Comparison of ENCODE assay signal across 1 cellular context in the genomic region with DNA sequence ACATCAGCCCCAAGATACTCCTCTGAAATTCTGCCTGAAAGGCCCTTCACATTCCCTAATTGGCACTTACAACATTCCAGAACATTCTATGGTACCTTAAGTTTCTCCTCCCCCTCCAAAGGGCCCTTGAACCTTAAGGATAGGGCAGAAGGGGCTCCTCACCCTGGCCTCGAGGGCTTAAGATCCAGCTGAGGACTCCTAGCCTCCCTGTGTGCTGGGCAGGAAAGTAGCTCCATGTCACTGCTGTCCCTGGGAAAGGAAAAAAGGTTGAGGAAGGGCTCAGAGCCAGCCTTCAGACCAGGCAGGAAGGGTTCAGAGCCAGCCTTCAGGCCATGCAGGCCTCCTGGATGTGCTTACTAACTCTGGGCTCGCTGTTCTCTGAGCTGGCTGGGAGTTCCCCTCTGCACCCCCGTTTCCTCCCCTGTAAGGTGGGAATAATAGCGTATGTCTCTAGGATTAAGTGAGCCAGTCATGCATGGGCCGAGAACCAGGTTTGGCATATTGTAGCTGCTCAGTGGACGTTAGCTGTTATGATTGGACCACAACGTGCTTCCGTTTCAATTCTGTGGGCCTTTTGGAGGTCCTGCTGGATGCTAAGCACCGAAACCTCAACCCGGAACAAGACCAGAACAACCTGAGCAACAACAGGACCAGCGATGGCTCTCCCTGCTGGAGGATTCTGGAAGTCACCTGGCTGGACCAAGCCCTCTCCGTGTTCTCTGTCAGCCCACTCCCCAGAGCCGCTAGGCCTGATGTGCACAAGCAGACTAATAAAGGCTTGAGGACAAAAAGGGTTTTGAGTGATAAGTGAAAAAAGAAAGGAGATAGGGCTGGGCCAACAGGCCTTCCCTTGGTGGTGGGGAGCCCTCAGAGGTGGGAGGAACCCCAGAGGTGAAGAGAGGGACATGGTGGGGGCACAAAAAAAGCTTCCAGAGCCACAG.
A peak's percentile ranks its signal among the peaks of the same experiment; 100 is the strongest.
TF ChIP-seq lines count a peak whose summit lies in the region.

No MANE protein-coding gene starts in this region.

TF ChIP-seq in HepG2, 621 proteins besides CTCF, POLR2A, EP300 and RAD21 (continued from another document):
- TF ChIP-seq, protein P1, sequence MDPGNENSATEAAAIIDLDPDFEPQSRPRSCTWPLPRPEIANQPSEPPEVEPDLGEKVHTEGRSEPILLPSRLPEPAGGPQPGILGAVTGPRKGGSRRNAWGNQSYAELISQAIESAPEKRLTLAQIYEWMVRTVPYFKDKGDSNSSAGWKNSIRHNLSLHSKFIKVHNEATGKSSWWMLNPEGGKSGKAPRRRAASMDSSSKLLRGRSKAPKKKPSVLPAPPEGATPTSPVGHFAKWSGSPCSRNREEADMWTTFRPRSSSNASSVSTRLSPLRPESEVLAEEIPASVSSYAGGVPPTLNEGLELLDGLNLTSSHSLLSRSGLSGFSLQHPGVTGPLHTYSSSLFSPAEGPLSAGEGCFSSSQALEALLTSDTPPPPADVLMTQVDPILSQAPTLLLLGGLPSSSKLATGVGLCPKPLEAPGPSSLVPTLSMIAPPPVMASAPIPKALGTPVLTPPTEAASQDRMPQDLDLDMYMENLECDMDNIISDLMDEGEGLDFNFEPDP (CRISPR knock-in tag; conservative IDR thresholded peaks at IDR 0.05): 0 out of 2 replicates have a peak, but pooled peaks have one; percentile 91
- 0 out of 2 replicates have a peak, but pooled peaks have one; percentile 33 for TF ChIP-seq ZNF737 (CRISPR knock-in tag; IDR thresholded peaks at IDR 0.05; ENCODE audit: borderline replicate concordance)
- TF ChIP-seq, protein P2, sequence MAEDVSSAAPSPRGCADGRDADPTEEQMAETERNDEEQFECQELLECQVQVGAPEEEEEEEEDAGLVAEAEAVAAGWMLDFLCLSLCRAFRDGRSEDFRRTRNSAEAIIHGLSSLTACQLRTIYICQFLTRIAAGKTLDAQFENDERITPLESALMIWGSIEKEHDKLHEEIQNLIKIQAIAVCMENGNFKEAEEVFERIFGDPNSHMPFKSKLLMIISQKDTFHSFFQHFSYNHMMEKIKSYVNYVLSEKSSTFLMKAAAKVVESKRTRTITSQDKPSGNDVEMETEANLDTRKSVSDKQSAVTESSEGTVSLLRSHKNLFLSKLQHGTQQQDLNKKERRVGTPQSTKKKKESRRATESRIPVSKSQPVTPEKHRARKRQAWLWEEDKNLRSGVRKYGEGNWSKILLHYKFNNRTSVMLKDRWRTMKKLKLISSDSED (CRISPR knock-in tag; IDR thresholded peaks at IDR 0.05): no peak
- TF ChIP-seq ZFX (CRISPR knock-in tag; IDR thresholded peaks at IDR 0.05; ENCODE audit: low read depth): 0 out of 2 replicates have a peak, but pooled peaks have one; percentile 15
- peak; percentile 63; the same call in 1 of the 2 replicates for TF ChIP-seq ZNF879 (CRISPR knock-in tag; IDR thresholded peaks at IDR 0.05)
- TF ChIP-seq SRSF9 (IDR thresholded peaks at IDR 0.05; ENCODE audit: borderline replicate concordance, insufficient read depth, low read depth, low read length, poor library complexity, severe bottlenecking): no peak
- 0 out of 2 replicates have a peak, but pooled peaks have one; percentile 51 for TF ChIP-seq NCOA1 (CRISPR knock-in tag; IDR thresholded peaks at IDR 0.05)
- no peak for TF ChIP-seq IKZF1 (IDR thresholded peaks at IDR 0.05)
- no peak for TF ChIP-seq MBD4 (IDR thresholded peaks at IDR 0.05; ENCODE audit: borderline replicate concordance, low read length)
- TF ChIP-seq BCL6 (CRISPR knock-in tag; IDR thresholded peaks at IDR 0.05): no peak
- peak; percentile 63 for TF ChIP-seq STAG1 (CRISPR knock-in tag; IDR thresholded peaks at IDR 0.05)
- TF ChIP-seq PAX8 (CRISPR knock-in tag; IDR thresholded peaks at IDR 0.05; ENCODE audit: borderline replicate concordance): no peak
- no peak for TF ChIP-seq ZSCAN25 (CRISPR knock-in tag; IDR thresholded peaks at IDR 0.05)
- TF ChIP-seq NFATC3 (CRISPR knock-in tag; IDR thresholded peaks at IDR 0.05): no peak
- no peak for TF ChIP-seq NR2F6 (IDR thresholded peaks at IDR 0.05)
- no peak for TF ChIP-seq NR2F6 (CRISPR knock-in tag; IDR thresholded peaks at IDR 0.05)
- peak; percentile 84 for TF ChIP-seq ZNF501 (CRISPR knock-in tag; IDR thresholded peaks at IDR 0.05)
- TF ChIP-seq, protein P3, sequence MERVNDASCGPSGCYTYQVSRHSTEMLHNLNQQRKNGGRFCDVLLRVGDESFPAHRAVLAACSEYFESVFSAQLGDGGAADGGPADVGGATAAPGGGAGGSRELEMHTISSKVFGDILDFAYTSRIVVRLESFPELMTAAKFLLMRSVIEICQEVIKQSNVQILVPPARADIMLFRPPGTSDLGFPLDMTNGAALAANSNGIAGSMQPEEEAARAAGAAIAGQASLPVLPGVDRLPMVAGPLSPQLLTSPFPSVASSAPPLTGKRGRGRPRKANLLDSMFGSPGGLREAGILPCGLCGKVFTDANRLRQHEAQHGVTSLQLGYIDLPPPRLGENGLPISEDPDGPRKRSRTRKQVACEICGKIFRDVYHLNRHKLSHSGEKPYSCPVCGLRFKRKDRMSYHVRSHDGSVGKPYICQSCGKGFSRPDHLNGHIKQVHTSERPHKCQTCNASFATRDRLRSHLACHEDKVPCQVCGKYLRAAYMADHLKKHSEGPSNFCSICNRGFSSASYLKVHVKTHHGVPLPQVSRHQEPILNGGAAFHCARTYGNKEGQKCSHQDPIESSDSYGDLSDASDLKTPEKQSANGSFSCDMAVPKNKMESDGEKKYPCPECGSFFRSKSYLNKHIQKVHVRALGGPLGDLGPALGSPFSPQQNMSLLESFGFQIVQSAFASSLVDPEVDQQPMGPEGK (CRISPR knock-in tag; IDR thresholded peaks at IDR 0.05): no peak
- TF ChIP-seq TAF1 (CRISPR knock-in tag; IDR thresholded peaks at IDR 0.05): no peak
- TF ChIP-seq REPIN1 (CRISPR knock-in tag; IDR thresholded peaks at IDR 0.05; ENCODE audit: borderline replicate concordance, low read depth): 0 out of 2 replicates have a peak, but pooled peaks have one; percentile 27
- peak; percentile 59 for TF ChIP-seq ELF3 (CRISPR knock-in tag; IDR thresholded peaks at IDR 0.05)
- no peak for TF ChIP-seq JDP2 (CRISPR knock-in tag; IDR thresholded peaks at IDR 0.05; ENCODE audit: borderline replicate concordance)
- TF ChIP-seq FOXA3 (CRISPR knock-in tag; IDR thresholded peaks at IDR 0.05): 0 out of 2 replicates have a peak, but pooled peaks have one; percentile 5
- TF ChIP-seq, protein P4, sequence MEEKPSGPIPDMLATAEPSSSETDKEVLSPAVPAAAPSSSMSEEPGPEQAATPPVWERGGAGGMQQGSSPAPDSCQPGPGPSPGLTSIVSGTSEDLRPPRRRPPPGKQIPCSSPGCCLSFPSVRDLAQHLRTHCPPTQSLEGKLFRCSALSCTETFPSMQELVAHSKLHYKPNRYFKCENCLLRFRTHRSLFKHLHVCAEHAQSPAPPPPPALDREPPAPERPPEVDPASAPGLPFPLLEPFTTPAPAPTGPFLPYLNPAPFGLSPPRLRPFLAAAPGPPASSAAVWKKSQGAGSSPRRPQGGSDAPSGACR (CRISPR knock-in tag; IDR thresholded peaks at IDR 0.05): 0 out of 2 replicates have a peak, but pooled peaks have one; percentile 39
- no peak for TF ChIP-seq NRL (CRISPR knock-in tag; IDR thresholded peaks at IDR 0.05; ENCODE audit: borderline replicate concordance)
- no peak for TF ChIP-seq RNF2 (conservative IDR thresholded peaks at IDR 0.05; ENCODE audit: low read depth)
- peak; percentile 17; the same call in 1 of the 2 replicates for TF ChIP-seq KDM2A (CRISPR knock-in tag; IDR thresholded peaks at IDR 0.05; ENCODE audit: borderline replicate concordance, low read depth)
- peak; percentile 54; the same call in 1 of the 2 replicates for TF ChIP-seq SMC3 (IDR thresholded peaks at IDR 0.05; ENCODE audit: low read length)
- TF ChIP-seq, protein P5, sequence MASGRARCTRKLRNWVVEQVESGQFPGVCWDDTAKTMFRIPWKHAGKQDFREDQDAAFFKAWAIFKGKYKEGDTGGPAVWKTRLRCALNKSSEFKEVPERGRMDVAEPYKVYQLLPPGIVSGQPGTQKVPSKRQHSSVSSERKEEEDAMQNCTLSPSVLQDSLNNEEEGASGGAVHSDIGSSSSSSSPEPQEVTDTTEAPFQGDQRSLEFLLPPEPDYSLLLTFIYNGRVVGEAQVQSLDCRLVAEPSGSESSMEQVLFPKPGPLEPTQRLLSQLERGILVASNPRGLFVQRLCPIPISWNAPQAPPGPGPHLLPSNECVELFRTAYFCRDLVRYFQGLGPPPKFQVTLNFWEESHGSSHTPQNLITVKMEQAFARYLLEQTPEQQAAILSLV (CRISPR knock-in tag; IDR thresholded peaks at IDR 0.05; ENCODE audit: borderline replicate concordance): no peak
- no peak for TF ChIP-seq CEBPB (IDR thresholded peaks at IDR 0.05; ENCODE audit: borderline replicate concordance, low read depth, low read length)
- no peak for TF ChIP-seq NFIB (CRISPR knock-in tag; IDR thresholded peaks at IDR 0.05; ENCODE audit: borderline replicate concordance)
- TF ChIP-seq ARNT2 (CRISPR knock-in tag; IDR thresholded peaks at IDR 0.05; ENCODE audit: low read depth): 0 out of 2 replicates have a peak, but pooled peaks have one; percentile 5
- no peak for TF ChIP-seq NONO (IDR thresholded peaks at IDR 0.05)
- TF ChIP-seq NONO (CRISPR knock-in tag; conservative IDR thresholded peaks at IDR 0.05): no peak
- TF ChIP-seq, protein P6, sequence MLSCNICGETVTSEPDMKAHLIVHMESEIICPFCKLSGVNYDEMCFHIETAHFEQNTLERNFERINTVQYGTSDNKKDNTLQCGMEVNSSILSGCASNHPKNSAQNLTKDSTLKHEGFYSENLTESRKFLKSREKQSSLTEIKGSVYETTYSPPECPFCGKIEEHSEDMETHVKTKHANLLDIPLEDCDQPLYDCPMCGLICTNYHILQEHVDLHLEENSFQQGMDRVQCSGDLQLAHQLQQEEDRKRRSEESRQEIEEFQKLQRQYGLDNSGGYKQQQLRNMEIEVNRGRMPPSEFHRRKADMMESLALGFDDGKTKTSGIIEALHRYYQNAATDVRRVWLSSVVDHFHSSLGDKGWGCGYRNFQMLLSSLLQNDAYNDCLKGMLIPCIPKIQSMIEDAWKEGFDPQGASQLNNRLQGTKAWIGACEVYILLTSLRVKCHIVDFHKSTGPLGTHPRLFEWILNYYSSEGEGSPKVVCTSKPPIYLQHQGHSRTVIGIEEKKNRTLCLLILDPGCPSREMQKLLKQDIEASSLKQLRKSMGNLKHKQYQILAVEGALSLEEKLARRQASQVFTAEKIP (CRISPR knock-in tag; IDR thresholded peaks at IDR 0.05; ENCODE audit: borderline replicate concordance): no peak
- TF ChIP-seq MIER2 (CRISPR knock-in tag; IDR thresholded peaks at IDR 0.05): no peak
- peak; percentile 75; the same call in 1 of the 2 replicates for TF ChIP-seq MTF2 (CRISPR knock-in tag; IDR thresholded peaks at IDR 0.05; ENCODE audit: borderline replicate concordance)
- TF ChIP-seq, protein P7, sequence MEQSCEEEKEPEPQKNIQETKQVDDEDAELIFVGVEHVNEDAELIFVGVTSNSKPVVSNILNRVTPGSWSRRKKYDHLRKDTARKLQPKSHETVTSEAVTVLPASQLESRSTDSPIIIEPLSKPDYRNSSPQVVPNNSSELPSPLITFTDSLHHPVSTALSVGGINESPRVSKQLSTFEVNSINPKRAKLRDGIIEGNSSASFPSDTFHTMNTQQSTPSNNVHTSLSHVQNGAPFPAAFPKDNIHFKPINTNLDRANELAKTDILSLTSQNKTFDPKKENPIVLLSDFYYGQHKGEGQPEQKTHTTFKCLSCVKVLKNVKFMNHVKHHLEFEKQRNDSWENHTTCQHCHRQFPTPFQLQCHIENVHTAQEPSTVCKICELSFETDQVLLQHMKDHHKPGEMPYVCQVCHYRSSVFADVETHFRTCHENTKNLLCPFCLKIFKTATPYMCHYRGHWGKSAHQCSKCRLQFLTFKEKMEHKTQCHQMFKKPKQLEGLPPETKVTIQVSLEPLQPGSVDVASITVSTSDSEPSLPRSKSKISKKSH (CRISPR knock-in tag; IDR thresholded peaks at IDR 0.05; ENCODE audit: borderline replicate concordance): 0 out of 2 replicates have a peak, but pooled peaks have one; percentile 16
- no peak for TF ChIP-seq MEIS2 (CRISPR knock-in tag; IDR thresholded peaks at IDR 0.05)
- no peak for TF ChIP-seq SOX13 (IDR thresholded peaks at IDR 0.05)
- TF ChIP-seq SOX13 (CRISPR knock-in tag; conservative IDR thresholded peaks at IDR 0.05 in 1 of 2, IDR thresholded peaks at IDR 0.05 in 1 of 2): no peak
- no peak for TF ChIP-seq ZNF746 (CRISPR knock-in tag; IDR thresholded peaks at IDR 0.05)
- TF ChIP-seq SKI (IDR thresholded peaks at IDR 0.05; ENCODE audit: partially characterized antibody): no peak
- TF ChIP-seq, protein P8, sequence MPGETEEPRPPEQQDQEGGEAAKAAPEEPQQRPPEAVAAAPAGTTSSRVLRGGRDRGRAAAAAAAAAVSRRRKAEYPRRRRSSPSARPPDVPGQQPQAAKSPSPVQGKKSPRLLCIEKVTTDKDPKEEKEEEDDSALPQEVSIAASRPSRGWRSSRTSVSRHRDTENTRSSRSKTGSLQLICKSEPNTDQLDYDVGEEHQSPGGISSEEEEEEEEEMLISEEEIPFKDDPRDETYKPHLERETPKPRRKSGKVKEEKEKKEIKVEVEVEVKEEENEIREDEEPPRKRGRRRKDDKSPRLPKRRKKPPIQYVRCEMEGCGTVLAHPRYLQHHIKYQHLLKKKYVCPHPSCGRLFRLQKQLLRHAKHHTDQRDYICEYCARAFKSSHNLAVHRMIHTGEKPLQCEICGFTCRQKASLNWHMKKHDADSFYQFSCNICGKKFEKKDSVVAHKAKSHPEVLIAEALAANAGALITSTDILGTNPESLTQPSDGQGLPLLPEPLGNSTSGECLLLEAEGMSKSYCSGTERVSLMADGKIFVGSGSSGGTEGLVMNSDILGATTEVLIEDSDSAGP (CRISPR knock-in tag; IDR thresholded peaks at IDR 0.05; ENCODE audit: borderline replicate concordance): peak; percentile 41; the same call in 1 of the 2 replicates
- TF ChIP-seq, protein P9, sequence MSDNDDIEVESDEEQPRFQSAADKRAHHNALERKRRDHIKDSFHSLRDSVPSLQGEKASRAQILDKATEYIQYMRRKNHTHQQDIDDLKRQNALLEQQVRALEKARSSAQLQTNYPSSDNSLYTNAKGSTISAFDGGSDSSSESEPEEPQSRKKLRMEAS (IDR thresholded peaks at IDR 0.05): 0 out of 2 replicates have a peak, but pooled peaks have one; percentile 25
- peak; percentile 42; the same call in 1 of the 2 replicates for TF ChIP-seq ELF1 (CRISPR knock-in tag; IDR thresholded peaks at IDR 0.05)
- no peak for TF ChIP-seq RFXAP (CRISPR knock-in tag; IDR thresholded peaks at IDR 0.05; ENCODE audit: borderline replicate concordance)
- TF ChIP-seq EEA1 (CRISPR knock-in tag; IDR thresholded peaks at IDR 0.05; ENCODE audit: borderline replicate concordance): 0 out of 2 replicates have a peak, but pooled peaks have one; percentile 66
- TF ChIP-seq, protein P10, sequence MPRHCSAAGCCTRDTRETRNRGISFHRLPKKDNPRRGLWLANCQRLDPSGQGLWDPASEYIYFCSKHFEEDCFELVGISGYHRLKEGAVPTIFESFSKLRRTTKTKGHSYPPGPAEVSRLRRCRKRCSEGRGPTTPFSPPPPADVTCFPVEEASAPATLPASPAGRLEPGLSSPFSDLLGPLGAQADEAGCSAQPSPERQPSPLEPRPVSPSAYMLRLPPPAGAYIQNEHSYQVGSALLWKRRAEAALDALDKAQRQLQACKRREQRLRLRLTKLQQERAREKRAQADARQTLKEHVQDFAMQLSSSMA (CRISPR knock-in tag; IDR thresholded peaks at IDR 0.05): 0 out of 2 replicates have a peak, but pooled peaks have one; percentile 68
